ENCODE assay signal across 8 cellular contexts in genomic region chr3:180646187-180646790, GRCh38. TPM values are rescaled to one million over a fixed set of nuclear protein-coding genes. Genes with fewer than 3 reads are reported as not detected.
DNase-seq lines count a peak whose midpoint lies in the region; ATAC-seq and TF ChIP-seq lines count a peak whose summit lies in the region.

No MANE protein-coding gene starts in this region.

- DNase-seq in LHCN-M2 (ENCODE audit: low read depth), result peak; percentile 4
- DNase-seq in fibroblast of the aortic adventitia (ENCODE audit: low read depth), result peak; percentile 5
- DNase-seq in stimulated activated naive CD8-positive, alpha-beta T cell treated with anti-CD3 and anti-CD28 coated beads, Interleukin-15, amount 100 ng/mL, for 72 hours, result no peak
- no peak for DNase-seq in activated CD4-positive, alpha-beta T cell treated with anti-CD3 and anti-CD28 coated beads, Interleukin-2, amount 50 U/mL, for 1 hour
- DNase-seq in EL, result no peak
- DNase-seq in CD8-positive, alpha-beta memory T cell, result no peak

- CTCF ChIA-PET in CD8-positive, alpha-beta memory T cell (lab: Charles Lee), result no interaction called here

- no peaks in the 10 kb centered on the region for H3K27me3 ChIP-seq in CD8-positive, alpha-beta memory T cell (ENCODE audit: insufficient read depth, low read length, poor library complexity, severe bottlenecking)

- H3K4me1 ChIP-seq in CD8-positive, alpha-beta memory T cell (ENCODE audit: insufficient read depth, low read length), result no peaks in the 10 kb centered on the region

- H3K27ac ChIP-seq in CD8-positive, alpha-beta memory T cell (ENCODE audit: low read depth, low read length), result no peak overlapping the region

- H3K9me3 Mint-ChIP-seq in stimulated activated naive CD8-positive, alpha-beta T cell treated with anti-CD3 and anti-CD28 coated beads, Interleukin-15, amount 100 ng/mL, for 72 hours, result no peaks in the 10 kb centered on the region
- no peaks in the 10 kb centered on the region for H3K9me3 Mint-ChIP-seq in CD8-positive, alpha-beta memory T cell

- no peaks in the 10 kb centered on the region for H3K9me3 ChIP-seq in CD8-positive, alpha-beta memory T cell (ENCODE audit: low read length)

- H3K4me3 Mint-ChIP-seq in stimulated activated naive CD8-positive, alpha-beta T cell treated with anti-CD3 and anti-CD28 coated beads, Interleukin-15, amount 100 ng/mL, for 72 hours, result no peak overlapping the region
- H3K4me3 Mint-ChIP-seq in CD8-positive, alpha-beta memory T cell, result no peak overlapping the region

- H3K4me1 Mint-ChIP-seq in stimulated activated naive CD8-positive, alpha-beta T cell treated with anti-CD3 and anti-CD28 coated beads, Interleukin-15, amount 100 ng/mL, for 72 hours, result no peaks in the 10 kb centered on the region
- no peaks in the 10 kb centered on the region for H3K4me1 Mint-ChIP-seq in CD8-positive, alpha-beta memory T cell

- H3K36me3 ChIP-seq in CD8-positive, alpha-beta memory T cell (ENCODE audit: insufficient read depth, low read length), result no peaks in the 10 kb centered on the region

- peak; percentile 36 for TF ChIP-seq CTCF in GM12873 (IDR thresholded peaks at IDR 0.05; ENCODE audit: insufficient read depth, low read depth, low read length, missing control alignments)
- TF ChIP-seq CTCF in fibroblast of the aortic adventitia (IDR thresholded peaks at IDR 0.05; ENCODE audit: insufficient read depth, low read length), result peak; percentile 32

- peak; percentile 52 for ATAC-seq in GM21717 (IDR thresholded peaks at IDR 0.05; ENCODE audit: unreplicated experiment)
- no peak for ATAC-seq in stimulated activated naive CD8-positive, alpha-beta T cell treated with anti-CD3 and anti-CD28 coated beads, Interleukin-15, amount 100 ng/mL, for 72 hours

- no peak overlapping the region for H3K27ac Mint-ChIP-seq in stimulated activated naive CD8-positive, alpha-beta T cell treated with anti-CD3 and anti-CD28 coated beads, Interleukin-15, amount 100 ng/mL, for 72 hours
- no peak overlapping the region for H3K27ac Mint-ChIP-seq in CD8-positive, alpha-beta memory T cell

- no peaks in the 10 kb centered on the region for H3K36me3 Mint-ChIP-seq in CD8-positive, alpha-beta memory T cell

- POLR2A ChIA-PET in CD8-positive, alpha-beta memory T cell (lab: Charles Lee), result no interaction called here

- no peak overlapping the region for H3K4me3 ChIP-seq in fibroblast of the aortic adventitia (ENCODE audit: low read depth, low read length)
- no peak overlapping the region for H3K4me3 ChIP-seq in CD8-positive, alpha-beta memory T cell (ENCODE audit: low read length)

- peaks cover 36% of the 10 kb centered on the region for H3K27me3 Mint-ChIP-seq in stimulated activated naive CD8-positive, alpha-beta T cell treated with anti-CD3 and anti-CD28 coated beads, Interleukin-15, amount 100 ng/mL, for 72 hours
- peaks cover 12 to 52% of the 10 kb centered on the region in 2 donors for H3K27me3 Mint-ChIP-seq in CD8-positive, alpha-beta memory T cell

RNA-seq across cellular contexts. Expression of gene CCDC39, which starts 33.0 kb away (rescaled TPM):
- total RNA-seq in LHCN-M2 (2014; rRNA removed) (not detected in 2 replicates), fibroblast of the aortic adventitia (ENCODE audit: low replicate concordance) (0.27 and 8.1 TPM in 2 replicates)
- not detected for polyA plus RNA-seq in LHCN-M2 (2012)
- total RNA-seq in CD8-positive, alpha-beta memory T cell, result not detected
- polyA plus RNA-seq in CD8-positive, alpha-beta memory T cell, result not detected

RNA-seq across cellular contexts. Expression of gene TTC14, which starts 44.3 kb away (rescaled TPM):
- total RNA-seq in LHCN-M2 (2014; rRNA removed) (16.3 and 16.8 TPM in 2 replicates), fibroblast of the aortic adventitia (ENCODE audit: low replicate concordance) (43.5 and 105 TPM in 2 replicates)
- 6.6 TPM for polyA plus RNA-seq in LHCN-M2 (2012)
- 10 to 100 TPM; 37.2 to 43.0 TPM for total RNA-seq in CD8-positive, alpha-beta memory T cell
- polyA plus RNA-seq in CD8-positive, alpha-beta memory T cell, result 17.9 TPM

Comparison
In these comparisons a context has a peak if more than half of its experiments do, and no peak if none do; other contexts are left out.
1. DNase-seq: peak in LHCN-M2 (single experiment) and fibroblast of the aortic adventitia (single experiment); none in stimulated activated naive CD8-positive, alpha-beta T cell treated with anti-CD3 and anti-CD28 coated beads, Interleukin-15, amount 100 ng/mL, for 72 hours (0 of 2), activated CD4-positive, alpha-beta T cell treated with anti-CD3 and anti-CD28 coated beads, Interleukin-2, amount 50 U/mL, for 1 hour (single experiment), EL (single experiment) and CD8-positive, alpha-beta memory T cell (0 of 5).